10 cellular contexts compared by ENCODE assay signal in genomic region chr6:150079604-150080003, GRCh38. TPM values are rescaled to one million over a fixed set of nuclear protein-coding genes. Genes with fewer than 3 reads are reported as not detected.
DNase-seq lines count a peak whose midpoint lies in the region; ATAC-seq, FAIRE-seq and TF ChIP-seq lines count a peak whose summit lies in the region.
"Had no signal": no experiment of that assay in that cellular context is flagged by ENCODE, and none has a peak within 500 bp of the region (broad histone marks: within the 10 kb centered on the region; RNA-seq: fewer than 3 reads in every experiment).

No MANE protein-coding gene starts in this region.

- no peak for FAIRE-seq in GM12892 (lab: Jason Lieb, UNC)
- FAIRE-seq: TTC549 had no signal

- H3K4me3 Mint-ChIP-seq in T-helper 17 cell, result peak overlapping the region; percentile 76

- peaks cover 33% of the 10 kb centered on the region for H3K27me3 Mint-ChIP-seq in T-helper 17 cell

- H3K36me3 Mint-ChIP-seq in T-helper 17 cell (ENCODE audit: low read depth), result peaks cover 3% of the 10 kb centered on the region

- H3K9me3 ChIP-seq in A673 (ENCODE audit: low read depth, low read length, poor library complexity, severe bottlenecking), result no peaks in the 10 kb centered on the region
- no peaks in the 10 kb centered on the region for H3K9me3 ChIP-seq in T-helper 17 cell (ENCODE audit: control insufficient read depth, low read length, poor library complexity, severe bottlenecking)
- no peaks in the 10 kb centered on the region for H3K9me3 ChIP-seq in left ventricle myocardium inferior (replicated peaks)

- intact Hi-C loops in A673 (cut with micrococcal nuclease; ENCODE audit: unreplicated experiment) (loop anchor here (1.0 to 10.0 kb wide), 4 partner anchors 256 to 736 kb away; no protein-coding TSS in a partner anchor), left ventricle myocardium inferior (cut with micrococcal nuclease) (loop anchor here (2.0 to 5.0 kb wide), 2 partner anchors 255 to 313 kb away; no protein-coding TSS in a partner anchor)

- no peak for TF ChIP-seq POLR2A in GM12892 (IDR thresholded peaks at IDR 0.05; ENCODE audit: low read depth, low read length)

- BruUV-seq in A673 (replicated peaks; lab: Mats Ljungman, UMichigan), result no TSS peak

- peak; percentile 74 for ATAC-seq in T-helper 17 cell
- ATAC-seq in HG03342 (IDR thresholded peaks at IDR 0.05; ENCODE audit: unreplicated experiment), result no peak

- peak overlapping the region; percentile 47 for H3K27ac Mint-ChIP-seq in T-helper 17 cell

- H3K4me1 ChIP-seq in A673 (ENCODE audit: insufficient read depth, low read length, poor library complexity, severe bottlenecking) (no peaks in the 10 kb centered on the region), left ventricle myocardium inferior (no peaks in the 10 kb centered on the region)

- no peaks in the 10 kb centered on the region for H3K36me3 ChIP-seq in A673 (ENCODE audit: insufficient read depth, low read length, poor library complexity, severe bottlenecking)
- H3K36me3 ChIP-seq in left ventricle myocardium inferior, result no peaks in the 10 kb centered on the region

- TF ChIP-seq CTCF in A673 (conservative IDR thresholded peaks at IDR 0.05; ENCODE audit: low read depth, low read length) (no peak), coronary artery (IDR thresholded peaks at IDR 0.05) (no peak), left ventricle myocardium inferior (IDR thresholded peaks at IDR 0.05; ENCODE audit: borderline replicate concordance) (no peak)

- POLR2A ChIA-PET in A673 (lab: Charles Lee; ENCODE audit: low non-redundant PET), result interaction anchor here (0.5 kb wide), 1 partner anchor 261 kb away, joined by 21 read pairs; no protein-coding TSS in a partner anchor

- CTCF ChIA-PET in A673 (lab: Charles Lee), result interaction anchor here (0.5 to 2.3 kb wide), 6 partner anchors 9 to 738 kb away, joined by 3 to 22 read pairs (median 6); no protein-coding TSS in a partner anchor

- H3K4me1 Mint-ChIP-seq in T-helper 17 cell, result peaks cover 15% of the 10 kb centered on the region

- no peak overlapping the region for H3K4me3 ChIP-seq in A673 (ENCODE audit: low read depth, low read length, poor library complexity, severe bottlenecking)
- no peak overlapping the region for H3K4me3 ChIP-seq in coronary artery
- no peak overlapping the region for H3K4me3 ChIP-seq in left ventricle myocardium inferior

- H3K27ac ChIP-seq in A673 (ENCODE audit: low read depth, low read length, poor library complexity, severe bottlenecking) (no peak overlapping the region), coronary artery (no peak overlapping the region), left ventricle myocardium inferior (replicated peaks) (no peak overlapping the region)

- no peaks in the 10 kb centered on the region for H3K27me3 ChIP-seq in A673 (replicated peaks; ENCODE audit: insufficient read depth, low read depth, low read length, poor library complexity)
- peaks cover 35% of the 10 kb centered on the region for H3K27me3 ChIP-seq in left ventricle myocardium inferior (ENCODE audit: low read depth)

- DNase-seq in A673 (ENCODE audit: low spot score) (peak; percentile 33), DMS 273 treated with DMSO at 0.1 percent for 48 hours (lab: John Stamatoyannopoulos, UW) (peak; percentile 11), T-helper 17 cell (no peak), coronary artery (ENCODE audit: low spot score) (peak; percentile 52), GM12892 (ENCODE audit: insufficient read length) (no peak), left ventricle myocardium inferior (no peak), UCSD-AML1 (lab: John Stamatoyannopoulos, UW; ENCODE audit: unreplicated experiment) (no peak)
- DNase-seq: amygdala had no signal

RNA-seq across cellular contexts. Expression of gene ULBP3, which starts 10.7 kb away (rescaled TPM):
- total RNA-seq in A673 (2021) (1.5 and 1.6 TPM in 2 replicates), T-helper 17 cell (1 to 10 TPM in 1 of 2 donors, under 1 TPM in 1; 0.68 to 1.6 TPM), left ventricle myocardium inferior (0.99 TPM)
- polyA plus RNA-seq in GM12892 (2012; ENCODE audit: missing spikeins), result not detected

RNA-seq across cellular contexts. Expression of gene RAET1L, which starts 54.3 kb away (rescaled TPM):
- not detected in 2 replicates for total RNA-seq in A673 (2021)
- total RNA-seq in T-helper 17 cell, result not detected
- not detected for polyA plus RNA-seq in GM12892 (2012; ENCODE audit: missing spikeins)
- total RNA-seq in left ventricle myocardium inferior, result not detected

Comparison
In these comparisons a context has a peak if more than half of its experiments do, and no peak if none do; other contexts are left out.
1. DNase-seq: peak in A673 (single experiment), DMS 273 treated with DMSO at 0.1 percent for 48 hours (single experiment) and coronary artery (single experiment); none in T-helper 17 cell (0 of 3), GM12892 (single experiment), left ventricle myocardium inferior (single experiment) and UCSD-AML1 (single experiment).